ENCODE assay signal across 17 cellular contexts in the genomic region with DNA sequence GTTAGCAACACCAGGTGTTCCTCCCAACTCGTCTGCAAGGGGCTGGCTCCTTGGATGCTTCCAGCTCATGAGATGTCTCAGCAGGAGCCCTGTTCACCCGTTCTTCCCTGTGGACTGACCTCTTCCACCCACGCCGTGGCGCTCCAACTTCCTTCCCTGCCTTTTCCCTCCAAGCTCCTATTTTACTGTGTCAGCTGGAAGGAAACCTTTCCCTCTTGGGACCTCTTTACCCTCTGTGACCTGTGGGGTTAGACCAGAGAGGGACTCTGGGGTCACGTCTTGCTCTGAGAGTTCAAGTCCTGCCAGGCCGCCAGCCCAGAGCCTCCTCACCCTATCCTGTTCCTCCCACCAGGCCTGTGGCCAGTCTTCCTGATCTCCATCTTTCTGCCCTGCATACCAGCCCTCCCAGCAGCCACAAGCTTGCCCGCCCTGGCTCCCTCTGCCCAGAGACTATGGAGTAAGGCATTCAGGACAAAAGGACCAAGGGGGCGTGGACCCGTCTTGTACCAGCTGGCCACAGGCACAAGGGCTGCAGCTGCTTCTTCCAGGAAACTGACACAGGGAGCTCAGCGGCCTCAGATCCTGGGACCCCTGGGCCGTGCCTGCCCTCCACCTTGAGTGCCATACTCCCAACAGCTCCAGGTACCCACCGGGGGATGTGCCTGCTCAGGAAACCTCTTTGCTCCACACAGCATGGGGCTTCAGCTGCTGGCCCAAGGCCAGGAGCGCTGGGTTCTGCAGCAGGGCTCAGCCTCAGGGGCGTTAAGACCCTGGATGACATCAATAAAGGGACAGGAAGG. TPM values are rescaled to one million over a fixed set of nuclear protein-coding genes. Genes with fewer than 3 reads are reported as not detected.
A peak's percentile ranks its signal among the peaks of the same experiment; 100 is the strongest.
DNase-seq lines count a peak whose midpoint lies in the region; ATAC-seq, FAIRE-seq and TF ChIP-seq lines count a peak whose summit lies in the region.
"Had no signal": no experiment of that assay in that cellular context is flagged by ENCODE, and none has a peak within 500 bp of the region (broad histone marks: within the 10 kb centered on the region; RNA-seq: fewer than 3 reads in every experiment).

No MANE protein-coding gene starts in this region.

- peaks cover 28% of the 10 kb centered on the region for H4K20me1 ChIP-seq in astrocyte (ENCODE audit: insufficient read depth, low read length)

- H4K8ac ChIP-seq in neuronal stem cell (ENCODE audit: low read depth, low read length), result no peak overlapping the region

- H3K36me3 ChIP-seq in astrocyte (ENCODE audit: insufficient read depth, low read length), result no peaks in the 10 kb centered on the region
- peaks cover 32 to 64% of the 10 kb centered on the region in 2 donors for H3K36me3 ChIP-seq in neuronal stem cell (replicated peaks in 1 of 2; ENCODE audit: control insufficient read depth in 2 of 2, insufficient read depth in 2 of 2, low read length in 2 of 2)
- H3K36me3 ChIP-seq: pancreas had no signal

- H3K4me3 ChIP-seq in NB4 (ENCODE audit: low read depth, low read length) (no peak overlapping the region), astrocyte (ENCODE audit: insufficient read depth, low read depth, low read length) (no peak overlapping the region), neuronal stem cell (ENCODE audit: low read length in 2 of 2) (no peak overlapping the region)
- H3K4me3 ChIP-seq: left lung, pancreas had no signal

- H3K27me3 ChIP-seq in astrocyte (ENCODE audit: insufficient read depth, low read length) (peaks cover 10% of the 10 kb centered on the region), neuronal stem cell (ENCODE audit: control insufficient read depth in 3 of 3, insufficient read depth in 3 of 3, low read depth in 1 of 3, low read length in 3 of 3) (peaks cover 0 to 10% (median 0%) of the 10 kb centered on the region in 3 experiments)

- no peak for TF ChIP-seq CTCF in NB4 (IDR thresholded peaks at IDR 0.05; ENCODE audit: low read depth, low read length)
- TF ChIP-seq CTCF in astrocyte (IDR thresholded peaks at IDR 0.05; ENCODE audit: insufficient read depth, low read depth, low read length), result no peak

- H3K9me3 Mint-ChIP-seq in activated T-cell treated with anti-CD3 and anti-CD28 coated beads, Interleukin-2, amount 50 U/mL, for 24 hours, result no peaks in the 10 kb centered on the region
- no peaks in the 10 kb centered on the region for H3K9me3 Mint-ChIP-seq in astrocyte (ENCODE audit: unreplicated experiment)

- H3K4me3 Mint-ChIP-seq in activated T-cell treated with anti-CD3 and anti-CD28 coated beads, Interleukin-2, amount 50 U/mL, for 24 hours, result peak overlapping the region; percentile 11
- peak overlapping the region; percentile 60 for H3K4me3 Mint-ChIP-seq in astrocyte (ENCODE audit: unreplicated experiment)

- H3K36me3 Mint-ChIP-seq in activated T-cell treated with anti-CD3 and anti-CD28 coated beads, Interleukin-2, amount 50 U/mL, for 24 hours (ENCODE audit: low read depth), result peaks cover 65% of the 10 kb centered on the region
- peaks cover 6% of the 10 kb centered on the region for H3K36me3 Mint-ChIP-seq in astrocyte (ENCODE audit: low read depth, unreplicated experiment)

- H3K27ac ChIP-seq in astrocyte (ENCODE audit: low read depth, low read length) (no peak overlapping the region), neuronal stem cell (replicated peaks; ENCODE audit: low read length) (no peak overlapping the region)
- H3K27ac ChIP-seq: left lung, pancreas had no signal

- H3K4me1 ChIP-seq in astrocyte (ENCODE audit: insufficient read depth, low read length), result peaks cover 4% of the 10 kb centered on the region
- peaks cover 10 to 13% of the 10 kb centered on the region in 2 donors for H3K4me1 ChIP-seq in neuronal stem cell (ENCODE audit: control insufficient read depth in 2 of 2, insufficient read depth in 1 of 2, low read depth in 1 of 2, low read length in 2 of 2)

- H3K27ac Mint-ChIP-seq in activated T-cell treated with anti-CD3 and anti-CD28 coated beads, Interleukin-2, amount 50 U/mL, for 24 hours, result peak overlapping the region; percentile 4
- peak overlapping the region; percentile 66 for H3K27ac Mint-ChIP-seq in astrocyte (ENCODE audit: unreplicated experiment)

- H3K79me2 ChIP-seq in astrocyte (ENCODE audit: insufficient read depth, low read length), result no peaks in the 10 kb centered on the region

- H2BK120ac ChIP-seq in neuronal stem cell (ENCODE audit: low read depth, low read length), result no peak overlapping the region

- no peak for DNase-seq in activated T-cell treated with anti-CD3 and anti-CD28 coated beads, Interleukin-2, amount 50 U/mL, for 24 hours
- DNase-seq in activated T-cell treated with anti-CD3 and anti-CD28 coated beads for 4 hours, result no peak
- DNase-seq in NB4 (ENCODE audit: low read depth), result peak; percentile 32
- DNase-seq in astrocyte (ENCODE audit: low read depth), result no peak
- DNase-seq in neuronal stem cell (ENCODE audit: low spot score), result no peak
- no peak for DNase-seq in epidermal melanocyte (ENCODE audit: insufficient read length, low spot score)
- DNase-seq in NCI-H187 treated with DMSO at 0.1 percent for 48 hours (lab: John Stamatoyannopoulos, UW), result no peak
- DNase-seq: activated CD4-positive, alpha-beta T cell treated with anti-CD3 and anti-CD28 coated beads, Interleukin-2, amount 50 U/mL, for 1 hour; AML-193; effector CD8-positive, alpha-beta T cell; MM.1S; NCI-H526 had no signal

- H3K79me1 ChIP-seq in neuronal stem cell (ENCODE audit: low read depth, low read length), result peaks cover 14% of the 10 kb centered on the region

- WGBS in neuronal stem cell (ENCODE audit: extremely low coverage in 2 of 2, insufficient read length in 2 of 2, insufficient replicate concordance in 1 of 2), 2 donors, result no CpG with 5 or more reads among the region's 15 CpGs

- no peak overlapping the region for H2BK15ac ChIP-seq in neuronal stem cell (ENCODE audit: low read length)

- no peak overlapping the region for H2BK12ac ChIP-seq in neuronal stem cell (ENCODE audit: low read length)

- H2BK5ac ChIP-seq in neuronal stem cell (ENCODE audit: low read length), result no peak overlapping the region

- no peak overlapping the region for H4K91ac ChIP-seq in neuronal stem cell (ENCODE audit: low read depth, low read length, poor library complexity)

- no peak for FAIRE-seq in astrocyte (lab: Jason Lieb, UNC)
- FAIRE-seq: pancreas had no signal

- H3K9ac ChIP-seq in astrocyte (ENCODE audit: low read length), result no peak overlapping the region
- no peak overlapping the region for H3K9ac ChIP-seq in neuronal stem cell (ENCODE audit: low read depth, low read length, poor library complexity)

- H3K9me3 ChIP-seq in astrocyte (ENCODE audit: insufficient read depth, low read depth, low read length) (no peaks in the 10 kb centered on the region), neuronal stem cell (replicated peaks in 1 of 2; ENCODE audit: control insufficient read depth in 2 of 2, insufficient read depth in 1 of 2, low read depth in 1 of 2, low read length in 2 of 2) (no peaks in the 10 kb centered on the region)
- H3K9me3 ChIP-seq: left lung, pancreas had no signal

- H2AFZ ChIP-seq in astrocyte (ENCODE audit: low read depth, low read length) (no peak overlapping the region), neuronal stem cell (ENCODE audit: low read length) (no peak overlapping the region)

- no peak overlapping the region for H3K14ac ChIP-seq in neuronal stem cell (ENCODE audit: low read length)

- no peak for TF ChIP-seq POLR2A in NB4 (IDR thresholded peaks at IDR 0.05; ENCODE audit: extremely low read depth, insufficient read length)

- H2AK5ac ChIP-seq in neuronal stem cell (ENCODE audit: low read depth, low read length), result no peak overlapping the region

- H3K27me3 Mint-ChIP-seq in activated T-cell treated with anti-CD3 and anti-CD28 coated beads, Interleukin-2, amount 50 U/mL, for 24 hours, result peaks cover 15% of the 10 kb centered on the region
- H3K27me3 Mint-ChIP-seq in astrocyte (ENCODE audit: low read depth, unreplicated experiment), result peaks cover 15% of the 10 kb centered on the region

- no peak overlapping the region for H3K18ac ChIP-seq in neuronal stem cell (ENCODE audit: low read length)

- no peak overlapping the region for H3K4me2 ChIP-seq in astrocyte (ENCODE audit: low read length)
- no peak overlapping the region for H3K4me2 ChIP-seq in neuronal stem cell (ENCODE audit: insufficient read depth, low read length, poor library complexity, severe bottlenecking)

- H3K4me1 Mint-ChIP-seq in activated T-cell treated with anti-CD3 and anti-CD28 coated beads, Interleukin-2, amount 50 U/mL, for 24 hours (ENCODE audit: low read depth), result peaks cover 20% of the 10 kb centered on the region
- H3K4me1 Mint-ChIP-seq in astrocyte (ENCODE audit: low read depth, unreplicated experiment), result no peaks in the 10 kb centered on the region

- H3K4ac ChIP-seq in neuronal stem cell (ENCODE audit: low read length), result no peak overlapping the region

- peak overlapping the region; percentile 93 for H3K23ac ChIP-seq in neuronal stem cell (ENCODE audit: low read depth, low read length, poor library complexity)

- ATAC-seq in HG02623 (IDR thresholded peaks at IDR 0.05; ENCODE audit: unreplicated experiment), result no peak
- ATAC-seq: left lung, pancreas, SK-N-SH treated with all-trans-retinoic acid at 6 μM for 48 hours had no signal

RNA-seq across cellular contexts. Expression of gene PAQR4, which starts 3.0 kb away (rescaled TPM):
- 4.8 and 5.4 TPM in 2 replicates for total RNA-seq in astrocyte
- 17.5 TPM for polyA plus RNA-seq in neuronal stem cell (2013, experiment 1 of 2)
- polyA plus RNA-seq in neuronal stem cell (2013, experiment 2 of 2), result 16.7 TPM

RNA-seq across cellular contexts. Expression of gene PKMYT1, which starts 8.1 kb away (rescaled TPM):
- total RNA-seq in astrocyte, result 3.9 TPM in 2 replicates
- 28.8 TPM for polyA plus RNA-seq in neuronal stem cell (2013, experiment 1 of 2)
- 28.3 TPM for polyA plus RNA-seq in neuronal stem cell (2013, experiment 2 of 2)

RNA-seq across cellular contexts. Expression of gene KREMEN2, which starts 8.1 kb away (rescaled TPM):
- 7.5 and 8.0 TPM in 2 replicates for total RNA-seq in astrocyte
- 3.8 TPM for polyA plus RNA-seq in neuronal stem cell (2013, experiment 1 of 2)
- 3.9 TPM for polyA plus RNA-seq in neuronal stem cell (2013, experiment 2 of 2)
- total RNA-seq: left lung had no signal

RNA-seq across cellular contexts. Expression of gene CLDN9, which starts 40.5 kb away (rescaled TPM):
- 0.14 and 0.48 TPM in 2 replicates for total RNA-seq in astrocyte
- polyA plus RNA-seq in neuronal stem cell (2013, experiment 1 of 2), result not detected
- not detected for polyA plus RNA-seq in neuronal stem cell (2013, experiment 2 of 2)
- total RNA-seq: G401 had no signal

RNA-seq across cellular contexts. Expression of gene CLDN6, which starts 45.8 kb away (rescaled TPM):
- total RNA-seq in astrocyte, result 449 and 584 TPM in 2 replicates
- polyA plus RNA-seq in neuronal stem cell (2013, experiment 1 of 2), result 14.1 TPM
- polyA plus RNA-seq in neuronal stem cell (2013, experiment 2 of 2), result 14.2 TPM
